Comparison of ENCODE assay signal across 24 cellular contexts in genomic region chr10:70350501-70350900, GRCh38. TPM values are rescaled to one million over a fixed set of nuclear protein-coding genes. Genes with fewer than 3 reads are reported as not detected.
A peak's percentile ranks its signal among the peaks of the same experiment; 100 is the strongest.
DNase-seq lines count a peak whose midpoint lies in the region; ATAC-seq, FAIRE-seq and TF ChIP-seq lines count a peak whose summit lies in the region.
"Had no signal": no experiment of that assay in that cellular context is flagged by ENCODE, and none has a peak within 500 bp of the region (broad histone marks: within the 10 kb centered on the region; RNA-seq: fewer than 3 reads in every experiment).

No MANE protein-coding gene starts in this region.

- H3K27ac ChIP-seq in HepG2 (ENCODE audit: extremely low read length, insufficient read depth, low read length) (peak overlapping the region; percentile 90), right lobe of liver (no peak overlapping the region), neural progenitor cell (no peak overlapping the region), skeletal muscle tissue (ENCODE audit: low read depth, low read length) (peak overlapping the region; percentile 19), osteoblast (ENCODE audit: low read depth, low read length) (no peak overlapping the region)
- H3K27ac ChIP-seq: PC-9 had no signal

- H2AFZ ChIP-seq in HepG2 (ENCODE audit: low read length) = no peak overlapping the region
- no peak overlapping the region for H2AFZ ChIP-seq in neural progenitor cell (replicated peaks)
- no peak overlapping the region for H2AFZ ChIP-seq in osteoblast (ENCODE audit: low read length)
- H2AFZ ChIP-seq: GM23338, PC-9 had no signal

- H3K79me2 ChIP-seq in HepG2 (ENCODE audit: insufficient read depth, low read length) (peaks cover 3% of the 10 kb centered on the region), neural progenitor cell (ENCODE audit: low read depth) (no peaks in the 10 kb centered on the region), osteoblast (ENCODE audit: insufficient read depth, low read length) (no peaks in the 10 kb centered on the region)

- peaks cover 78% of the 10 kb centered on the region for H3K4me1 ChIP-seq in HepG2 (ENCODE audit: insufficient read depth, low read length)
- H3K4me1 ChIP-seq in right lobe of liver = peaks cover 0 to 29% (median 8%) of the 10 kb centered on the region in 4 donors
- H3K4me1 ChIP-seq in neural progenitor cell = peaks cover 27% of the 10 kb centered on the region
- H3K4me1 ChIP-seq in skeletal muscle tissue (ENCODE audit: control insufficient read depth in 3 of 3, insufficient read depth in 3 of 3, low read length in 3 of 3) = peaks cover 13 to 55% (median 39%) of the 10 kb centered on the region in 3 donors
- H3K4me1 ChIP-seq in osteoblast (ENCODE audit: insufficient read depth, low read length) = no peaks in the 10 kb centered on the region

- peak overlapping the region in 3 of 5 experiments; percentile 2 to 14 (median 9) for H3K27ac Mint-ChIP-seq in brain
- no peak overlapping the region for H3K27ac Mint-ChIP-seq in neural progenitor cell
- H3K27ac Mint-ChIP-seq: GM23338 had no signal

- H3K9me3 Mint-ChIP-seq in brain = no peaks in the 10 kb centered on the region
- no peaks in the 10 kb centered on the region for H3K9me3 Mint-ChIP-seq in neural progenitor cell
- H3K9me3 Mint-ChIP-seq: GM23338, H9 had no signal

- H3K27me3 ChIP-seq in HepG2 (ENCODE audit: control insufficient read depth in 1 of 2, insufficient read depth in 2 of 2, low read length in 2 of 2) (no peaks in the 10 kb centered on the region), right lobe of liver (no peaks in the 10 kb centered on the region), neural progenitor cell (no peaks in the 10 kb centered on the region), skeletal muscle tissue (ENCODE audit: control insufficient read depth in 3 of 3, insufficient read depth in 3 of 3, low read length in 3 of 3) (no peaks in the 10 kb centered on the region), osteoblast (ENCODE audit: insufficient read depth, low read length) (no peaks in the 10 kb centered on the region)
- H3K27me3 ChIP-seq: BE2C had no signal

- H3K4me1 Mint-ChIP-seq in brain (peaks cover 29% of the 10 kb centered on the region), neural progenitor cell (peaks cover 21% of the 10 kb centered on the region)

- TF ChIP-seq POLR2A in HepG2 (IDR thresholded peaks at IDR 0.05; ENCODE audit: insufficient read depth in 1 of 2, low read depth in 2 of 2, low read length in 2 of 2) (no peak), right lobe of liver (IDR thresholded peaks at IDR 0.05) (no peak)

- H3K27me3 Mint-ChIP-seq in brain = no peaks in the 10 kb centered on the region
- peaks cover 12% of the 10 kb centered on the region for H3K27me3 Mint-ChIP-seq in neural progenitor cell (ENCODE audit: insufficient read depth, low read depth)

- no peaks in the 10 kb centered on the region for H3K36me3 ChIP-seq in HepG2 (replicated peaks in 1 of 2; ENCODE audit: control insufficient read depth in 1 of 2, insufficient read depth in 2 of 2, low read length in 2 of 2)
- no peaks in the 10 kb centered on the region for H3K36me3 ChIP-seq in right lobe of liver
- H3K36me3 ChIP-seq in neural progenitor cell = no peaks in the 10 kb centered on the region
- H3K36me3 ChIP-seq in skeletal muscle tissue (ENCODE audit: control insufficient read depth in 3 of 3, insufficient read depth in 3 of 3, low read length in 3 of 3) = no peaks in the 10 kb centered on the region
- no peaks in the 10 kb centered on the region for H3K36me3 ChIP-seq in osteoblast (ENCODE audit: insufficient read depth, low read length)
- H3K36me3 ChIP-seq: BE2C had no signal

- H3K4me3 Mint-ChIP-seq in brain (no peak overlapping the region), neural progenitor cell (no peak overlapping the region)
- H3K4me3 Mint-ChIP-seq: GM23338, H9 had no signal

- POLR2A ChIA-PET in HepG2 (lab: Yijun Ruan, JAX) = interaction anchor here (0.8 to 1.8 kb wide), 2 partner anchors 14 to 26 kb away, joined by 4 read pairs; no protein-coding TSS in a partner anchor

- intact Hi-C loops in HepG2 (cut with micrococcal nuclease; ENCODE audit: unreplicated experiment) = no loop called here
- intact Hi-C loops in right lobe of liver (cut with DNase I) = no loop called here

- no peak for DNase-seq in HepG2 (ENCODE audit: low spot score)
- no peak for DNase-seq in right lobe of liver
- DNase-seq in neural progenitor cell (ENCODE audit: low spot score) = no peak
- DNase-seq in osteoblast (ENCODE audit: insufficient read length, low spot score, missing footprints) = no peak
- DNase-seq in GM10266 (ENCODE audit: extremely low spot score) = no peak
- DNase-seq: BE2C, Calu3, DMS79 treated with DMSO at 0.1 percent for 48 hours, H9, IMR-90, KG1, NCI-H1048, NCI-H1417, NCI-H1694, NCI-H2029 treated with DMSO at 0.1 percent for 48 hours, NCI-H446 treated with DMSO at 0.1 percent for 48 hours, NCI-H526, PC-9, SHP77 had no signal

- H3K9ac ChIP-seq in HepG2 (ENCODE audit: insufficient read depth, low read depth, low read length) = no peak overlapping the region
- no peak overlapping the region for H3K9ac ChIP-seq in neural progenitor cell
- H3K9ac ChIP-seq in skeletal muscle tissue (ENCODE audit: low read depth in 1 of 3, low read length in 3 of 3) = peak overlapping the region in 1 of 3 donors; percentile 16

- H3K36me3 Mint-ChIP-seq in brain (no peaks in the 10 kb centered on the region), neural progenitor cell (no peaks in the 10 kb centered on the region)

- no TSS peak for BruUV-seq in HepG2 (replicated peaks; lab: Mats Ljungman, UMichigan)

- 94% methylated on average over 3 of the region's 5 CpGs for WGBS in HepG2 (ENCODE audit: low lambda C conversion rate)
- 50% methylated on average over 2 of the region's 5 CpGs for WGBS in right lobe of liver (ENCODE audit: insufficient coverage, low coverage, low lambda C conversion rate, missing lambda C conversion rate)

- CTCF ChIA-PET in HepG2 (lab: Yijun Ruan, JAX; ENCODE audit: low intra/inter-chr PET ratio, low total read pairs) = no interaction called here

- H4K20me1 ChIP-seq in HepG2 (ENCODE audit: insufficient read depth, low read length) (no peaks in the 10 kb centered on the region), neural progenitor cell (ENCODE audit: low read depth) (peaks cover 55% of the 10 kb centered on the region), osteoblast (ENCODE audit: insufficient read depth, low read length) (no peaks in the 10 kb centered on the region)

- no peak for TF ChIP-seq RAD21 in HepG2 (CRISPR knock-in tag; IDR thresholded peaks at IDR 0.05)

- H3K4me3 ChIP-seq in HepG2 (replicated peaks in 1 of 3; ENCODE audit: insufficient read depth in 1 of 3, low read depth in 2 of 3, low read length in 3 of 3) (no peak overlapping the region), right lobe of liver (no peak overlapping the region), neural progenitor cell (no peak overlapping the region), skeletal muscle tissue (ENCODE audit: low read length in 3 of 3) (no peak overlapping the region), osteoblast (ENCODE audit: insufficient read depth, low read length) (no peak overlapping the region)
- H3K4me3 ChIP-seq: GM23338, PC-9 had no signal

- H3K4me2 ChIP-seq in HepG2 (ENCODE audit: low read depth, low read length) (no peak overlapping the region), neural progenitor cell (peak overlapping the region; percentile 6), osteoblast (ENCODE audit: insufficient read depth, low read length) (no peak overlapping the region)
- H3K4me2 ChIP-seq: GM23338, PC-9 had no signal

- ATAC-seq in HepG2 (no peak), right lobe of liver (no peak), GM19463 (IDR thresholded peaks at IDR 0.05; ENCODE audit: unreplicated experiment) (no peak)
- ATAC-seq: GM23338 had no signal

- no peak for FAIRE-seq in HepG2 (lab: Jason Lieb, UNC)
- FAIRE-seq: HTR-8/SVneo had no signal

- TF ChIP-seq EP300 in HepG2 (IDR thresholded peaks at IDR 0.05; ENCODE audit: low read depth in 2 of 2, low read length in 2 of 2) = no peak
- TF ChIP-seq EP300 in HepG2 (CRISPR knock-in tag; IDR thresholded peaks at IDR 0.05; ENCODE audit: borderline replicate concordance) = no peak

- TF ChIP-seq CTCF in HepG2 (CRISPR knock-in tag; IDR thresholded peaks at IDR 0.05) (no peak), right lobe of liver (IDR thresholded peaks at IDR 0.05) (no peak), brain (conservative IDR thresholded peaks at IDR 0.05) (no peak), neural progenitor cell (IDR thresholded peaks at IDR 0.05) (no peak), osteoblast (IDR thresholded peaks at IDR 0.05; ENCODE audit: extremely low read depth, low read depth, low read length) (no peak), GM10266 (IDR thresholded peaks at IDR 0.05; ENCODE audit: control insufficient read depth, insufficient read depth, low read depth, missing control alignments) (no peak)

- no peaks in the 10 kb centered on the region for H3K9me3 ChIP-seq in HepG2 (ENCODE audit: low read length)
- no peaks in the 10 kb centered on the region for H3K9me3 ChIP-seq in right lobe of liver
- no peaks in the 10 kb centered on the region for H3K9me3 ChIP-seq in neural progenitor cell (ENCODE audit: low read depth)
- no peaks in the 10 kb centered on the region for H3K9me3 ChIP-seq in skeletal muscle tissue (ENCODE audit: control insufficient read depth in 3 of 3, low read length in 3 of 3)
- no peaks in the 10 kb centered on the region for H3K9me3 ChIP-seq in osteoblast (ENCODE audit: low read depth, low read length)
- H3K9me3 ChIP-seq: BE2C had no signal

- H3F3A ChIP-seq in neural progenitor cell (ENCODE audit: low read depth) = peaks cover 11% of the 10 kb centered on the region

- in situ Hi-C loops in HepG2 (cut with HindIII; ENCODE audit: extremely low pct_ligation_motif_present, low pct_unique_long_range_greater_than_20kb) = no loop called here

RNA-seq across cellular contexts. Expression of gene LRRC20, which starts 31.9 kb away (rescaled TPM):
- total RNA-seq in HepG2 (2016; rRNA removed; fragmentation: Illumina TruSeq; extraction: Trizol) (37.5 and 38.6 TPM in 2 replicates), right lobe of liver (10 to 100 TPM in 5 of 6 experiments, 1 to 10 TPM in 1; 9.6 to 22.5 (median 16.6) TPM), neural progenitor cell (ENCODE audit: low replicate concordance) (19.0 and 44.9 TPM in 2 replicates), skeletal muscle tissue (10.4 TPM), osteoblast (8.3 and 9.1 TPM in 2 replicates)
- 7.5 and 7.6 TPM in 2 replicates for total RNA-seq in HepG2 (2016; cell fraction: cytosol; rRNA removed; fragmentation: Illumina TruSeq; extraction: Trizol; ENCODE audit: low read depth)
- total RNA-seq in HepG2 (2016; cell fraction: insoluble cytoplasmic fraction; rRNA removed; fragmentation: Illumina TruSeq; extraction: Trizol) = 31.9 and 38.9 TPM in 2 replicates
- total RNA-seq in HepG2 (2016; cell fraction: membrane; rRNA removed; fragmentation: Illumina TruSeq; extraction: Trizol) = 28.7 and 30.2 TPM in 2 replicates
- total RNA-seq in HepG2 (2016; cell fraction: nucleus; rRNA removed; fragmentation: Illumina TruSeq; extraction: Trizol) = 21.0 and 21.2 TPM in 2 replicates
- polyA plus RNA-seq in HepG2 (2011; rRNA removed) (31.1 and 37.0 TPM in 2 replicates), brain (ENCODE audit: insufficient read depth, low read depth, low replicate concordance) (58.5 TPM)
- 40.7 and 41.5 TPM in 2 replicates for polyA plus RNA-seq in HepG2 (2011; cell fraction: cytosol; rRNA removed)
- polyA plus RNA-seq in HepG2 (2011; cell fraction: nucleus; rRNA removed) = 39.1 and 48.3 TPM in 2 replicates
- polyA plus RNA-seq in HepG2 (2012) = 20.8 and 26.7 TPM in 2 replicates
- polyA plus RNA-seq in HepG2 (2016; cell fraction: cytosol; fragmentation: Illumina TruSeq; extraction: Trizol; ENCODE audit: low read depth) = 6.9 and 8.4 TPM in 2 replicates
- 39.8 and 43.5 TPM in 2 replicates for polyA plus RNA-seq in HepG2 (2016; cell fraction: insoluble cytoplasmic fraction; fragmentation: Illumina TruSeq; extraction: Trizol; ENCODE audit: low read depth)
- polyA plus RNA-seq in HepG2 (2016; cell fraction: membrane; fragmentation: Illumina TruSeq; extraction: Trizol; ENCODE audit: low read depth) = 24.8 and 26.5 TPM in 2 replicates
- 43.4 and 44.0 TPM in 2 replicates for polyA plus RNA-seq in HepG2 (2016; cell fraction: nucleus; fragmentation: Illumina TruSeq; extraction: Trizol; ENCODE audit: insufficient read depth, low read depth)
- polyA minus RNA-seq in HepG2 (2011; rRNA and poly(A)+ RNA removed; ENCODE audit: low replicate concordance) = 8.9 and 35.0 TPM in 2 replicates
- polyA minus RNA-seq in HepG2 (2011; cell fraction: cytosol; rRNA and poly(A)+ RNA removed) = 14.2 and 15.2 TPM in 2 replicates
- 8.6 and 11.4 TPM in 2 replicates for polyA minus RNA-seq in HepG2 (2011; cell fraction: nucleus; rRNA and poly(A)+ RNA removed)

RNA-seq across cellular contexts. Expression of gene EIF4EBP2, which starts 53.4 kb away (rescaled TPM):
- total RNA-seq in HepG2 (2016; rRNA removed; fragmentation: Illumina TruSeq; extraction: Trizol) (22.0 and 38.0 TPM in 2 replicates), right lobe of liver (10 to 100 TPM; 21.0 to 80.8 (median 56.7) TPM), neural progenitor cell (ENCODE audit: low replicate concordance) (110 and 122 TPM in 2 replicates), skeletal muscle tissue (39.7 TPM), osteoblast (46.0 and 51.0 TPM in 2 replicates)
- total RNA-seq in HepG2 (2016; cell fraction: cytosol; rRNA removed; fragmentation: Illumina TruSeq; extraction: Trizol; ENCODE audit: low read depth) = 17.2 and 19.6 TPM in 2 replicates
- total RNA-seq in HepG2 (2016; cell fraction: insoluble cytoplasmic fraction; rRNA removed; fragmentation: Illumina TruSeq; extraction: Trizol) = 21.9 and 34.6 TPM in 2 replicates
- total RNA-seq in HepG2 (2016; cell fraction: membrane; rRNA removed; fragmentation: Illumina TruSeq; extraction: Trizol) = 61.0 and 70.2 TPM in 2 replicates
- total RNA-seq in HepG2 (2016; cell fraction: nucleus; rRNA removed; fragmentation: Illumina TruSeq; extraction: Trizol) = 16.9 and 19.6 TPM in 2 replicates
- polyA plus RNA-seq in HepG2 (2011; rRNA removed) (15.2 and 16.9 TPM in 2 replicates), brain (ENCODE audit: insufficient read depth, low read depth, low replicate concordance) (51.9 TPM)
- polyA plus RNA-seq in HepG2 (2011; cell fraction: cytosol; rRNA removed) = 11.8 and 19.5 TPM in 2 replicates
- 6.5 and 9.6 TPM in 2 replicates for polyA plus RNA-seq in HepG2 (2011; cell fraction: nucleus; rRNA removed)
- polyA plus RNA-seq in HepG2 (2012) = 30.8 and 39.1 TPM in 2 replicates
- 64.7 and 66.1 TPM in 2 replicates for polyA plus RNA-seq in HepG2 (2016; cell fraction: cytosol; fragmentation: Illumina TruSeq; extraction: Trizol; ENCODE audit: low read depth)
- polyA plus RNA-seq in HepG2 (2016; cell fraction: insoluble cytoplasmic fraction; fragmentation: Illumina TruSeq; extraction: Trizol; ENCODE audit: low read depth) = 46.1 and 53.1 TPM in 2 replicates
- polyA plus RNA-seq in HepG2 (2016; cell fraction: membrane; fragmentation: Illumina TruSeq; extraction: Trizol; ENCODE audit: low read depth) = 111 and 131 TPM in 2 replicates
- 25.2 TPM in 2 replicates for polyA plus RNA-seq in HepG2 (2016; cell fraction: nucleus; fragmentation: Illumina TruSeq; extraction: Trizol; ENCODE audit: insufficient read depth, low read depth)
- polyA minus RNA-seq in HepG2 (2011; rRNA and poly(A)+ RNA removed; ENCODE audit: low replicate concordance) = 19.1 and 27.4 TPM in 2 replicates
- polyA minus RNA-seq in HepG2 (2011; cell fraction: cytosol; rRNA and poly(A)+ RNA removed) = 18.4 and 23.2 TPM in 2 replicates
- 15.6 and 18.5 TPM in 2 replicates for polyA minus RNA-seq in HepG2 (2011; cell fraction: nucleus; rRNA and poly(A)+ RNA removed)

Comparison
In these comparisons a context has a peak if more than half of its experiments do, and no peak if none do; other contexts are left out.
1. H3K27ac ChIP-seq: peak in HepG2 (single experiment) and skeletal muscle tissue (single experiment); none in right lobe of liver (0 of 3), neural progenitor cell (single experiment) and osteoblast (single experiment).